8 cellular contexts compared by ENCODE assay signal in the genomic region with DNA sequence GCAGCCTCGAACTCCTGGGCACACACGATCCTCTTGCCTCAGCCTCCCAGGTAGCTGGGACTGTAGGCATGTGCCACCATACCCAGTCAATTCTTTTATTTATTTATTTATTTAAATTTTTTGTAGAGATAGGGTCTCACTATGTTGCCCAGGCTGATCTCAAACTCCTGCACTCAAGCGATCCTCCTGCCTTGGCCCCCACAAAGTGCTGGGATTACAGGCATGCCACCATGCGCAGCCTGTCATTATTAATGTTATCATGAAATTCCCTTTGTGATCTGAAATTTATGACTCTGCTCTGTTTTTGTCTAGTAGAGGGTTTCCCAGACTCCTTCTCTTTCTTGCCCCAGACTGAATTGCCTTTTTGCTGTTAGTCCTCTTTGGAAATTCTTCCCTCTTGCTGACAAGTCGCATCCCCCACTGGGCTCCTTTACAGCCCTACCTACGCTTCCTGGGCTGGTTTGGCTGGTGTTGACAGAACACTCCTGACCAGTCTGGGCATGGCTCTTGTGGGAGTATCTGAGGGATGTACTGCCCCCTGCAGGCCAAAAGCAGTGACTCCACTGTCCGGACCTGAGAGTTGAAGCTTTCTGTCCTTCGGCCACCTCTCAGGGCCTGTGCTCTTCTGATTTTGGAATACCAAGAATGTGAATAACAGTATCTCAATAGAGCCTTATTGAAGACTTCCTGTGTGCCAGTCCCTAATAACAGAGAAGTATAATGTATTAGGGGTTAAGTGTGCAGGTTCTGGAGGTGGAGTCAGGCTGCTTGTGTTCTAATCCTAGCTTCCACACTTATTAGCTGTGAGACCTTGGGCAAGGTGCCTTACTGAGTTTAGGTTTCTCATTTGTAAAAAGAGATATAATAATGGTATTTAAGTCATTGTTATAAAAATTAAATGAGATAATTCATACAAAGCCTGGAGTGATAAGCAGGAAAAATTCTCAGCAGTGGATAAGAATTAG. TPM values are rescaled to one million over a fixed set of nuclear protein-coding genes. Genes with fewer than 3 reads are reported as not detected.
DNase-seq lines count a peak whose midpoint lies in the region; ATAC-seq lines count a peak whose summit lies in the region.

No MANE protein-coding gene starts in this region.

- peak; percentile 70 for DNase-seq in EH (ENCODE audit: low read depth)
- DNase-seq in HCEC 1CT = peak; percentile 61
- peak; percentile 13 to 16 for DNase-seq in NCI-H1930 (lab: John Stamatoyannopoulos, UW)
- peak; percentile 36 to 55 for DNase-seq in activated CD4-positive, alpha-beta T cell treated with anti-CD3 and anti-CD28 coated beads for 4 hours
- DNase-seq in dermis blood vessel endothelial cell = peak; percentile 85
- DNase-seq in memory B cell (ENCODE audit: low spot score in 2 of 2) = peak; percentile 18 to 34
- peak; percentile 8 to 24 for DNase-seq in stimulated activated CD8-positive, alpha-beta memory T cell treated with anti-CD3 and anti-CD28 coated beads, Interleukin-2, amount 100 ng/mL, for 1 hour (ENCODE audit: low read depth in 2 of 2)

- H3K4me1 Mint-ChIP-seq in memory B cell = peaks cover 7% of the 10 kb centered on the region

- peaks cover 30% of the 10 kb centered on the region for H3K36me3 Mint-ChIP-seq in memory B cell

- H3K27ac Mint-ChIP-seq in memory B cell = no peak overlapping the region

- H3K9me3 Mint-ChIP-seq in memory B cell = no peaks in the 10 kb centered on the region

- no peak overlapping the region for H3K4me3 Mint-ChIP-seq in memory B cell

- ATAC-seq in memory B cell (ENCODE audit: low read depth) (peak; percentile 73), HG03025 (IDR thresholded peaks at IDR 0.05; ENCODE audit: low FRiP score, unreplicated experiment) (no peak)

- no peaks in the 10 kb centered on the region for H3K27me3 Mint-ChIP-seq in memory B cell

RNA-seq across cellular contexts. Expression of a gene that starts 28.2 kb away (rescaled TPM):
- total RNA-seq in dermis blood vessel endothelial cell = 3.7 and 3.8 TPM in 2 replicates

RNA-seq across cellular contexts. Expression of a gene that starts 28.6 kb away (rescaled TPM):
- 290 and 375 TPM in 2 replicates for total RNA-seq in dermis blood vessel endothelial cell

Comparison
In these comparisons a context has a peak if more than half of its experiments do, and no peak if none do; other contexts are left out.
1. DNase-seq: peak in every context shown above with its lines; median percentile 85 in dermis blood vessel endothelial cell; 70 in EH; 61 in HCEC 1CT; 46 in activated CD4-positive, alpha-beta T cell treated with anti-CD3 and anti-CD28 coated beads for 4 hours; 26 in memory B cell; 16 in stimulated activated CD8-positive, alpha-beta memory T cell treated with anti-CD3 and anti-CD28 coated beads, Interleukin-2, amount 100 ng/mL, for 1 hour; 14 in NCI-H1930.